13 cellular contexts compared by ENCODE assay signal in genomic region chr1:119347858-119348257, GRCh38. TPM values are rescaled to one million over a fixed set of nuclear protein-coding genes. Genes with fewer than 3 reads are reported as not detected.
DNase-seq lines count a peak whose midpoint lies in the region; ATAC-seq lines count a peak whose summit lies in the region.
"Had no signal": no experiment of that assay in that cellular context is flagged by ENCODE, and none has a peak within 500 bp of the region (broad histone marks: within the 10 kb centered on the region; RNA-seq: fewer than 3 reads in every experiment).

No MANE protein-coding gene starts in this region.

- H3K36me3 ChIP-seq in SJCRH30 = no peaks in the 10 kb centered on the region
- H3K36me3 ChIP-seq: thoracic aorta had no signal

- H3K4me3 ChIP-seq in SJCRH30 = no peak overlapping the region
- H3K4me3 ChIP-seq: thoracic aorta had no signal

- H3K27me3 ChIP-seq in SJCRH30 = no peaks in the 10 kb centered on the region

- H3K9me3 Mint-ChIP-seq in stimulated activated naive CD8-positive, alpha-beta T cell treated with anti-CD3 and anti-CD28 coated beads, Interleukin-15, amount 100 ng/mL, for 72 hours = no peaks in the 10 kb centered on the region

- peaks cover 18% of the 10 kb centered on the region for H3K4me1 ChIP-seq in SJCRH30

- ATAC-seq in HG02938 (IDR thresholded peaks at IDR 0.05; ENCODE audit: unreplicated experiment) = peak; percentile 78
- ATAC-seq in stimulated activated naive CD8-positive, alpha-beta T cell treated with anti-CD3 and anti-CD28 coated beads, Interleukin-15, amount 100 ng/mL, for 72 hours = peak; percentile 96
- ATAC-seq: PC-3 had no signal

- H3K9me3 ChIP-seq in SJCRH30 (replicated peaks) = peaks cover 4% of the 10 kb centered on the region; the same call in 1 of the 2 replicates
- H3K9me3 ChIP-seq: thoracic aorta had no signal

- no peak overlapping the region; the same call in 1 of the 2 replicates for H3K27ac ChIP-seq in SJCRH30
- H3K27ac ChIP-seq: thoracic aorta had no signal

- peak overlapping the region in 1 of 2 donors; percentile 46 for H3K4me3 Mint-ChIP-seq in stimulated activated naive CD8-positive, alpha-beta T cell treated with anti-CD3 and anti-CD28 coated beads, Interleukin-15, amount 100 ng/mL, for 72 hours

- H3K4me1 Mint-ChIP-seq in stimulated activated naive CD8-positive, alpha-beta T cell treated with anti-CD3 and anti-CD28 coated beads, Interleukin-15, amount 100 ng/mL, for 72 hours = peaks cover 12% of the 10 kb centered on the region

- peak overlapping the region in 1 of 2 donors; percentile 57 for H3K27ac Mint-ChIP-seq in stimulated activated naive CD8-positive, alpha-beta T cell treated with anti-CD3 and anti-CD28 coated beads, Interleukin-15, amount 100 ng/mL, for 72 hours

- H3K27me3 Mint-ChIP-seq in stimulated activated naive CD8-positive, alpha-beta T cell treated with anti-CD3 and anti-CD28 coated beads, Interleukin-15, amount 100 ng/mL, for 72 hours = peaks cover 39% of the 10 kb centered on the region

- peak; percentile 17 for DNase-seq in stimulated activated CD4-positive, alpha-beta T cell treated with anti-CD3 and anti-CD28 coated beads, Interleukin-15, amount 100 ng/mL, for 24 hours
- no peak for DNase-seq in stimulated activated CD4-positive, alpha-beta T cell treated with anti-CD3 and anti-CD28 coated beads, Interleukin-2, amount 100 ng/mL, for 48 hours
- peak; percentile 23 to 35 for DNase-seq in SJCRH30
- peak; percentile 23 to 55 for DNase-seq in stimulated activated naive CD8-positive, alpha-beta T cell treated with anti-CD3 and anti-CD28 coated beads, Interleukin-15, amount 100 ng/mL, for 72 hours
- DNase-seq in NCI-H1694 treated with DMSO at 0.1 percent for 48 hours (lab: John Stamatoyannopoulos, UW) = no peak
- DNase-seq in NCI-H510A treated with DMSO at 0.1 percent for 48 hours (lab: John Stamatoyannopoulos, UW) = no peak
- DNase-seq in RPMI8226 = no peak
- DNase-seq: activated effector memory CD4-positive, alpha-beta T cell treated with Interleukin-2 at 50 U/mL for 16 hours; foreskin melanocyte; PC-3 had no signal

RNA-seq across cellular contexts. Expression of gene HAO2, which starts 20.7 kb away (rescaled TPM):
- not detected in 2 replicates for total RNA-seq in SJCRH30 (2014; rRNA removed; shearing (Covaris generic))
- total RNA-seq: PC-3, pulmonary artery endothelial cell, thoracic aorta had no signal

Comparison
In these comparisons a context has a peak if more than half of its experiments do, and no peak if none do; other contexts are left out.
1. DNase-seq: peak in stimulated activated CD4-positive, alpha-beta T cell treated with anti-CD3 and anti-CD28 coated beads, Interleukin-15, amount 100 ng/mL, for 24 hours (single experiment), SJCRH30 (2 of 2) and stimulated activated naive CD8-positive, alpha-beta T cell treated with anti-CD3 and anti-CD28 coated beads, Interleukin-15, amount 100 ng/mL, for 72 hours (2 of 2); none in stimulated activated CD4-positive, alpha-beta T cell treated with anti-CD3 and anti-CD28 coated beads, Interleukin-2, amount 100 ng/mL, for 48 hours (0 of 2), NCI-H1694 treated with DMSO at 0.1 percent for 48 hours (single experiment), NCI-H510A treated with DMSO at 0.1 percent for 48 hours (single experiment) and RPMI8226 (single experiment).